ENCODE assay signal across 21 cellular contexts in genomic region chr12:14279845-14280244, GRCh38.
A peak's percentile ranks its signal among the peaks of the same experiment; 100 is the strongest.
DNase-seq lines count a peak whose midpoint lies in the region; ATAC-seq and TF ChIP-seq lines count a peak whose summit lies in the region.
"Had no signal": no experiment of that assay in that cellular context is flagged by ENCODE, and none has a peak within 500 bp of the region (broad histone marks: within the 10 kb centered on the region; RNA-seq: fewer than 3 reads in every experiment).

No MANE protein-coding gene starts in this region.

- peaks cover 5% of the 10 kb centered on the region for H3K36me3 Mint-ChIP-seq in activated naive CD4-positive, alpha-beta T cell treated with anti-CD3 and anti-CD28 coated beads for 36 hours (ENCODE audit: low read depth)
- peaks cover 11% of the 10 kb centered on the region for H3K36me3 Mint-ChIP-seq in activated naive CD8-positive, alpha-beta T cell treated with anti-CD3 and anti-CD28 coated beads, Interleukin-2, amount 50 U/mL, for 24 hours (ENCODE audit: low read depth)
- peaks cover 41 to 73% of the 10 kb centered on the region in 2 donors for H3K36me3 Mint-ChIP-seq in stimulated activated naive B cell treated with anti-CD40 and anti-IgM and Interleukin-4, amounts not matched to agents 10 μg/mL and 1 μg/mL and 100 μg/mL, for 72 hours

- H3K9me3 ChIP-seq in OCI-LY1 (ENCODE audit: low read length), result peaks cover 14% of the 10 kb centered on the region

- H3F3A ChIP-seq in OCI-LY1 (ENCODE audit: insufficient read depth, low read length), result no peaks in the 10 kb centered on the region

- H3K4me3 Mint-ChIP-seq in activated naive CD4-positive, alpha-beta T cell treated with anti-CD3 and anti-CD28 coated beads for 36 hours, result no peak overlapping the region
- no peak overlapping the region for H3K4me3 Mint-ChIP-seq in activated naive CD8-positive, alpha-beta T cell treated with anti-CD3 and anti-CD28 coated beads, Interleukin-2, amount 50 U/mL, for 24 hours
- H3K4me3 Mint-ChIP-seq in stimulated activated naive B cell treated with anti-CD40 and anti-IgM and Interleukin-4, amounts not matched to agents 10 μg/mL and 1 μg/mL and 100 μg/mL, for 72 hours, result peak overlapping the region; percentile 19 to 50
- H3K4me3 Mint-ChIP-seq: CD4-positive, alpha-beta memory T cell had no signal

- peak overlapping the region; percentile 91 for H3K27ac ChIP-seq in OCI-LY1 (ENCODE audit: low read depth, low read length, poor library complexity, severe bottlenecking)
- H3K27ac ChIP-seq: A549, BLaER1, PC-9 had no signal

- no peak for TF ChIP-seq CTCF in OCI-LY1 (IDR thresholded peaks at IDR 0.05; ENCODE audit: low read length)

- no peaks in the 10 kb centered on the region for H3K79me2 ChIP-seq in OCI-LY1 (ENCODE audit: insufficient read depth, low read length)

- ATAC-seq in activated naive CD8-positive, alpha-beta T cell treated with anti-CD3 and anti-CD28 coated beads, Interleukin-2, amount 50 U/mL, for 24 hours, result peak; percentile 69
- ATAC-seq in stimulated activated naive B cell treated with anti-CD40 and anti-IgM and Interleukin-4, amounts not matched to agents 10 μg/mL and 1 μg/mL and 100 μg/mL, for 72 hours (replicated peaks), result peak in 1 of 2 donors; percentile 38
- no peak for ATAC-seq in HG03469 (IDR thresholded peaks at IDR 0.05; ENCODE audit: unreplicated experiment)
- no peak for ATAC-seq in GM21576 (IDR thresholded peaks at IDR 0.05; ENCODE audit: unreplicated experiment)
- ATAC-seq: A549, HCT116 had no signal

- H3K27me3 ChIP-seq in OCI-LY1 (ENCODE audit: insufficient read depth, low read length), result no peaks in the 10 kb centered on the region
- H3K27me3 ChIP-seq: BLaER1 had no signal

- H3K36me3 ChIP-seq in OCI-LY1 (ENCODE audit: insufficient read depth, low read length), result no peaks in the 10 kb centered on the region; the same call in 1 of the 2 replicates
- H3K36me3 ChIP-seq: BLaER1 had no signal

- peaks cover 46% of the 10 kb centered on the region for H3K4me1 ChIP-seq in OCI-LY1 (ENCODE audit: insufficient read depth, low read length, severe bottlenecking)
- H3K4me1 ChIP-seq: A549 had no signal

- H3K4me2 ChIP-seq in OCI-LY1 (ENCODE audit: low read length), result no peak overlapping the region
- H3K4me2 ChIP-seq: A549, BLaER1, PC-9 had no signal

- H3K27ac Mint-ChIP-seq in activated naive CD4-positive, alpha-beta T cell treated with anti-CD3 and anti-CD28 coated beads for 36 hours, result no peak overlapping the region
- peak overlapping the region; percentile 27 for H3K27ac Mint-ChIP-seq in activated naive CD8-positive, alpha-beta T cell treated with anti-CD3 and anti-CD28 coated beads, Interleukin-2, amount 50 U/mL, for 24 hours
- peak overlapping the region; percentile 95 for H3K27ac Mint-ChIP-seq in stimulated activated naive B cell treated with anti-CD40 and anti-IgM and Interleukin-4, amounts not matched to agents 10 μg/mL and 1 μg/mL and 100 μg/mL, for 72 hours

- no peak overlapping the region for H3K4me3 ChIP-seq in OCI-LY1 (ENCODE audit: low read depth, low read length, poor library complexity, severe bottlenecking)
- H3K4me3 ChIP-seq: A549, BLaER1, PC-9 had no signal

- no peaks in the 10 kb centered on the region for H4K20me1 ChIP-seq in OCI-LY1 (ENCODE audit: insufficient read depth, low read length)
- H4K20me1 ChIP-seq: BLaER1 had no signal

- H3K9ac ChIP-seq in OCI-LY1 (ENCODE audit: low read length), result no peak overlapping the region
- H3K9ac ChIP-seq: BLaER1 had no signal

- DNase-seq in activated naive CD4-positive, alpha-beta T cell treated with anti-CD3 and anti-CD28 coated beads for 36 hours, result peak; percentile 21
- no peak for DNase-seq in activated naive CD4-positive, alpha-beta T cell treated with Interleukin-2 at 50 U/mL for 16 hours
- no peak for DNase-seq in activated naive CD8-positive, alpha-beta T cell treated with anti-CD3 and anti-CD28 coated beads, Interleukin-2, amount 50 U/mL, for 24 hours
- DNase-seq in stimulated activated naive B cell treated with anti-CD40 and anti-IgM and Interleukin-4, amounts not matched to agents 10 μg/mL and 1 μg/mL and 100 μg/mL, for 72 hours, result peak; percentile 49
- DNase-seq: Calu3; CD4-positive, alpha-beta memory T cell; GF-D8; GOT3; KBM-7; NCI-H1105 treated with DMSO at 0.1 percent for 48 hours; NCI-H1694; NCI-H2081 treated with DMSO at 0.1 percent for 48 hours; NCI-H510A; NCI-H774; PC-9 had no signal

- H3K4me1 Mint-ChIP-seq in activated naive CD4-positive, alpha-beta T cell treated with anti-CD3 and anti-CD28 coated beads for 36 hours (ENCODE audit: low read depth), result peaks cover 20% of the 10 kb centered on the region
- H3K4me1 Mint-ChIP-seq in activated naive CD8-positive, alpha-beta T cell treated with anti-CD3 and anti-CD28 coated beads, Interleukin-2, amount 50 U/mL, for 24 hours, result peaks cover 36% of the 10 kb centered on the region
- peaks cover 41 to 65% of the 10 kb centered on the region in 2 donors for H3K4me1 Mint-ChIP-seq in stimulated activated naive B cell treated with anti-CD40 and anti-IgM and Interleukin-4, amounts not matched to agents 10 μg/mL and 1 μg/mL and 100 μg/mL, for 72 hours

- no peak overlapping the region for H2AFZ ChIP-seq in OCI-LY1 (ENCODE audit: low read length)
- H2AFZ ChIP-seq: PC-9 had no signal

- H3K9me2 ChIP-seq in OCI-LY1 (ENCODE audit: low read depth, low read length), result no peaks in the 10 kb centered on the region

- CTCF ChIA-PET in activated naive CD4-positive, alpha-beta T cell treated with anti-CD3 and anti-CD28 coated beads for 36 hours (lab: Charles Lee), result interaction anchor here (0.7 to 1.2 kb wide), 2 partner anchors 25 to 530 kb away, joined by 3 to 4 read pairs; no protein-coding TSS in a partner anchor

- intact Hi-C loops in activated naive CD4-positive, alpha-beta T cell treated with anti-CD3 and anti-CD28 coated beads for 36 hours (cut with micrococcal nuclease), result no loop called here

- H3K9me3 Mint-ChIP-seq in activated naive CD4-positive, alpha-beta T cell treated with anti-CD3 and anti-CD28 coated beads for 36 hours, result peaks cover 16% of the 10 kb centered on the region
- peaks cover 23% of the 10 kb centered on the region for H3K9me3 Mint-ChIP-seq in activated naive CD8-positive, alpha-beta T cell treated with anti-CD3 and anti-CD28 coated beads, Interleukin-2, amount 50 U/mL, for 24 hours
- H3K9me3 Mint-ChIP-seq in stimulated activated naive B cell treated with anti-CD40 and anti-IgM and Interleukin-4, amounts not matched to agents 10 μg/mL and 1 μg/mL and 100 μg/mL, for 72 hours, result peaks cover 13 to 28% of the 10 kb centered on the region in 2 donors

- no peaks in the 10 kb centered on the region for H3K27me3 Mint-ChIP-seq in activated naive CD4-positive, alpha-beta T cell treated with anti-CD3 and anti-CD28 coated beads for 36 hours (ENCODE audit: low read depth)
- no peaks in the 10 kb centered on the region for H3K27me3 Mint-ChIP-seq in activated naive CD8-positive, alpha-beta T cell treated with anti-CD3 and anti-CD28 coated beads, Interleukin-2, amount 50 U/mL, for 24 hours
- H3K27me3 Mint-ChIP-seq in stimulated activated naive B cell treated with anti-CD40 and anti-IgM and Interleukin-4, amounts not matched to agents 10 μg/mL and 1 μg/mL and 100 μg/mL, for 72 hours, result no peaks in the 10 kb centered on the region
- H3K27me3 Mint-ChIP-seq: CD4-positive, alpha-beta memory T cell had no signal

Comparison
In these comparisons a context has a peak if more than half of its experiments do, and no peak if none do; other contexts are left out.
1. DNase-seq: peak in activated naive CD4-positive, alpha-beta T cell treated with anti-CD3 and anti-CD28 coated beads for 36 hours (single experiment) and stimulated activated naive B cell treated with anti-CD40 and anti-IgM and Interleukin-4, amounts not matched to agents 10 μg/mL and 1 μg/mL and 100 μg/mL, for 72 hours (single experiment); none in activated naive CD4-positive, alpha-beta T cell treated with Interleukin-2 at 50 U/mL for 16 hours (single experiment) and activated naive CD8-positive, alpha-beta T cell treated with anti-CD3 and anti-CD28 coated beads, Interleukin-2, amount 50 U/mL, for 24 hours (single experiment).
2. H3K4me3 Mint-ChIP-seq: peak in stimulated activated naive B cell treated with anti-CD40 and anti-IgM and Interleukin-4, amounts not matched to agents 10 μg/mL and 1 μg/mL and 100 μg/mL, for 72 hours (2 of 2); none in activated naive CD4-positive, alpha-beta T cell treated with anti-CD3 and anti-CD28 coated beads for 36 hours (single experiment) and activated naive CD8-positive, alpha-beta T cell treated with anti-CD3 and anti-CD28 coated beads, Interleukin-2, amount 50 U/mL, for 24 hours (single experiment).